ENCODE assay signal across 15 cellular contexts in the genomic region with DNA sequence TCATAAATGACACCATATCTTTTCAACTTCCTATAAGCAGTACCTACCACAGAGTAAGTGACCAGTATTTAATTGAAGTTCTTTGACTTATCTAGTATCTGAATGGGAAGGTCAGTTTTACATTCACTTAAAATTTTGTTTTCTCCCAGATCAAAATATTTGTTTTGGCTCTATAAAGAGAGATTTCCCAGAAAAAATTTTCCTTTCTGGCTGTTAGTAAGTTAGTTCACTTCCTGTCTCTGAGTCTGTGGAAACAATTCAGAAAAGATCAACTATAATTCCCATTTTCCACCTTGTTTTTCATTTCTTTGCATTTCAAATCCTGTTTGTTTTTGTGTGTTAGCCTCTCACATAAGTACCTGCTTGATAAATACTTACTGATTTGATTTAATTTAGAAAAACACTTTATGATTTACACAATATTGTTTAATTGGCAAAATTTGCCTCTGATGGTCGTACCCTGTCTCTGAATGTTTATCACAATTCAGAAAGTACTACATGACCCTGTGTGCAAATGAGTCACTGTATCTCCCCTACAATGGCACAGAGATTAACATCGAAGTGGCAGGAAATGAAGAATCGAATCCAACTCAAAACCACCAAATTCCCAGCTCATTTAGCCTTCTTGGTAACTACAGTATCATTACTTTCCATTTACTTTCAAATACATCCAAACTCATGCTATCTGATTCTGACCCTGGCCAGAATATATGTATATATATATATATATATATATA. TPM values are rescaled to one million over a fixed set of nuclear protein-coding genes. Genes with fewer than 3 reads are reported as not detected.
DNase-seq lines count a peak whose midpoint lies in the region; ATAC-seq, FAIRE-seq and TF ChIP-seq lines count a peak whose summit lies in the region.
"Had no signal": no experiment of that assay in that cellular context is flagged by ENCODE, and none has a peak within 500 bp of the region (broad histone marks: within the 10 kb centered on the region; RNA-seq: fewer than 3 reads in every experiment).

No MANE protein-coding gene starts in this region.

- FAIRE-seq in endometrium (lab: Jason Lieb, UNC) (peak; percentile 93), GM19239 (lab: Jason Lieb, UNC) (no peak)
- FAIRE-seq: GM12878, pancreas had no signal

- H3K4ac ChIP-seq in neuronal stem cell (ENCODE audit: low read length), result no peak overlapping the region

- H3K14ac ChIP-seq in neuronal stem cell (ENCODE audit: low read length), result no peak overlapping the region

- no peak overlapping the region for H2BK12ac ChIP-seq in neuronal stem cell (ENCODE audit: low read length)

- H2BK15ac ChIP-seq in neuronal stem cell (ENCODE audit: low read length), result no peak overlapping the region

- intact Hi-C loops in right lobe of liver (cut with DNase I), result no loop called here
- intact Hi-C loops in stomach (cut with DNase I; ENCODE audit: low total_unique reads), result no loop called here

- no peak overlapping the region for H2BK120ac ChIP-seq in neuronal stem cell (ENCODE audit: low read depth, low read length)

- TF ChIP-seq CTCF in right lobe of liver (IDR thresholded peaks at IDR 0.05), result no peak
- TF ChIP-seq CTCF in stomach (IDR thresholded peaks at IDR 0.05), result no peak

- H2AFZ ChIP-seq in neuronal stem cell (ENCODE audit: low read length), result no peak overlapping the region

- 47% methylated on average over 3 of the region's 3 CpGs for WGBS in right lobe of liver (ENCODE audit: insufficient coverage, low coverage, low lambda C conversion rate, missing lambda C conversion rate)
- 40 to 57% (median 51%) methylated on average over 3 of the region's 3 CpGs for WGBS in stomach, 5 donors
- WGBS in neuronal stem cell (ENCODE audit: extremely low coverage in 2 of 2, insufficient read length in 2 of 2, insufficient replicate concordance in 1 of 2), 2 donors, result no CpG with 5 or more reads among the region's 3 CpGs

- peak; percentile 34 for DNase-seq in LHCN-M2 (ENCODE audit: low read depth)
- DNase-seq in right lobe of liver, result no peak
- no peak for DNase-seq in stomach
- no peak for DNase-seq in activated CD4-positive, CD25-positive, alpha-beta regulatory T cell (lab: John Stamatoyannopoulos, UW)
- DNase-seq in neuronal stem cell (ENCODE audit: low spot score), result no peak
- DNase-seq in GM19239 (ENCODE audit: insufficient read length, low spot score), result no peak
- DNase-seq in RKO (ENCODE audit: low spot score), result no peak
- DNase-seq: GOT3, KBM-7, NCI-H1694, NCI-H526 treated with DMSO at 0.1 percent for 48 hours, Peyer's patch had no signal

- H3K23ac ChIP-seq in neuronal stem cell (ENCODE audit: low read depth, low read length, poor library complexity), result no peak overlapping the region

- H4K8ac ChIP-seq in neuronal stem cell (ENCODE audit: low read depth, low read length), result no peak overlapping the region

- H3K36me3 ChIP-seq in right lobe of liver (no peaks in the 10 kb centered on the region), stomach (no peaks in the 10 kb centered on the region), neuronal stem cell (replicated peaks in 1 of 2; ENCODE audit: control insufficient read depth in 2 of 2, insufficient read depth in 2 of 2, low read length in 2 of 2) (no peaks in the 10 kb centered on the region)
- H3K36me3 ChIP-seq: pancreas, Peyer's patch had no signal

- H4K91ac ChIP-seq in neuronal stem cell (ENCODE audit: low read depth, low read length, poor library complexity), result no peak overlapping the region

- no peak overlapping the region for H3K18ac ChIP-seq in neuronal stem cell (ENCODE audit: low read length)

- H3K27me3 ChIP-seq in right lobe of liver (no peaks in the 10 kb centered on the region), stomach (no peaks in the 10 kb centered on the region), neuronal stem cell (ENCODE audit: control insufficient read depth in 3 of 3, insufficient read depth in 3 of 3, low read depth in 1 of 3, low read length in 3 of 3) (no peaks in the 10 kb centered on the region)
- H3K27me3 ChIP-seq: pancreas, Peyer's patch had no signal

- no peak overlapping the region for H2BK5ac ChIP-seq in neuronal stem cell (ENCODE audit: low read length)

- H3K4me2 ChIP-seq in neuronal stem cell (ENCODE audit: insufficient read depth, low read length, poor library complexity, severe bottlenecking), result no peak overlapping the region

- H3K4me1 ChIP-seq in right lobe of liver (peaks cover 0 to 22% (median 1%) of the 10 kb centered on the region in 4 donors), stomach (peaks cover 0 to 14% (median 3%) of the 10 kb centered on the region in 4 donors), neuronal stem cell (ENCODE audit: control insufficient read depth in 2 of 2, insufficient read depth in 1 of 2, low read depth in 1 of 2, low read length in 2 of 2) (peaks cover 0 to 8% of the 10 kb centered on the region in 2 donors)
- H3K4me1 ChIP-seq: pancreas, Peyer's patch had no signal

- TF ChIP-seq POLR2A in right lobe of liver (IDR thresholded peaks at IDR 0.05), result no peak
- TF ChIP-seq POLR2A in stomach (IDR thresholded peaks at IDR 0.05), result no peak

- H3K4me3 ChIP-seq in right lobe of liver (no peak overlapping the region), stomach (no peak overlapping the region), neuronal stem cell (ENCODE audit: low read length in 2 of 2) (no peak overlapping the region)
- H3K4me3 ChIP-seq: GM12878, pancreas, Peyer's patch had no signal

- peak; percentile 45 to 67 (median 58) for ATAC-seq in right lobe of liver
- ATAC-seq: GM12878 had no signal

- no peaks in the 10 kb centered on the region for H3K9me3 ChIP-seq in right lobe of liver
- no peaks in the 10 kb centered on the region for H3K9me3 ChIP-seq in stomach
- H3K9me3 ChIP-seq in neuronal stem cell (replicated peaks in 1 of 2; ENCODE audit: control insufficient read depth in 2 of 2, insufficient read depth in 1 of 2, low read depth in 1 of 2, low read length in 2 of 2), result no peaks in the 10 kb centered on the region
- H3K9me3 ChIP-seq: pancreas, Peyer's patch had no signal

- no peak overlapping the region for H3K9ac ChIP-seq in neuronal stem cell (ENCODE audit: low read depth, low read length, poor library complexity)

- H3K79me1 ChIP-seq in neuronal stem cell (ENCODE audit: low read depth, low read length), result no peaks in the 10 kb centered on the region

- no peak overlapping the region for H2AK5ac ChIP-seq in neuronal stem cell (ENCODE audit: low read depth, low read length)

- H3K27ac ChIP-seq in right lobe of liver, result peak overlapping the region; percentile 31 to 49 (median 36)
- H3K27ac ChIP-seq in stomach, result peak overlapping the region in 3 of 5 donors; percentile 27 to 57 (median 39)
- H3K27ac ChIP-seq in neuronal stem cell (replicated peaks; ENCODE audit: low read length), result no peak overlapping the region

- TF ChIP-seq EP300 in stomach (IDR thresholded peaks at IDR 0.05), result no peak

RNA-seq across cellular contexts. Expression of a gene that starts 15.4 kb away (rescaled TPM):
- total RNA-seq in LHCN-M2 (2014; rRNA removed), result 29.8 and 30.6 TPM in 2 replicates
- 25.6 TPM for polyA plus RNA-seq in LHCN-M2 (2012)
- total RNA-seq in right lobe of liver, result 10 to 100 TPM; 15.1 to 22.5 (median 20.7) TPM
- total RNA-seq in stomach, result 10 to 100 TPM in 4 of 5 donors, 1 to 10 TPM in 1; 7.0 to 68.3 (median 25.9) TPM
- 10 to 100 TPM; 39.7 to 66.9 (median 51.1) TPM for polyA plus RNA-seq in stomach
- polyA plus RNA-seq in neuronal stem cell (2013, experiment 1 of 2), result 62.6 TPM
- 60.4 TPM for polyA plus RNA-seq in neuronal stem cell (2013, experiment 2 of 2)
